In genomic region chr20:17961600-17961965, GRCh38 we compare ENCODE assay signal across 9 cellular contexts. TPM values are rescaled to one million over a fixed set of nuclear protein-coding genes. Genes with fewer than 3 reads are reported as not detected.
DNase-seq lines count a peak whose midpoint lies in the region; ATAC-seq and TF ChIP-seq lines count a peak whose summit lies in the region.
"Had no signal": no experiment of that assay in that cellular context is flagged by ENCODE, and none has a peak within 500 bp of the region (broad histone marks: within the 10 kb centered on the region; RNA-seq: fewer than 3 reads in every experiment).

No MANE protein-coding gene starts in this region.

- no peak for ATAC-seq in lower lobe of right lung
- no peak for ATAC-seq in GM19328 (IDR thresholded peaks at IDR 0.05; ENCODE audit: unreplicated experiment)

- no peaks in the 10 kb centered on the region for H3K9me3 Mint-ChIP-seq in activated naive CD4-positive, alpha-beta T cell treated with anti-CD3 and anti-CD28 coated beads, Interleukin-2, amount 50 U/mL, for 24 hours
- no peaks in the 10 kb centered on the region for H3K9me3 Mint-ChIP-seq in activated T-helper 2 cell treated with anti-CD3 and anti-CD28 coated beads, Interferon-gamma antibody, Interleukin-2, Interleukin-4, amounts not matched to agents 10 μg/mL and 5 μg/mL and 100 μg/mL, durations not matched to agents 14 hours and 24 hours and 36 hours
- no peaks in the 10 kb centered on the region for H3K9me3 Mint-ChIP-seq in type B pancreatic cell

- peaks cover 77% of the 10 kb centered on the region for H3K4me1 Mint-ChIP-seq in activated naive CD4-positive, alpha-beta T cell treated with anti-CD3 and anti-CD28 coated beads, Interleukin-2, amount 50 U/mL, for 24 hours
- peaks cover 70% of the 10 kb centered on the region for H3K4me1 Mint-ChIP-seq in activated T-helper 2 cell treated with anti-CD3 and anti-CD28 coated beads, Interferon-gamma antibody, Interleukin-2, Interleukin-4, amounts not matched to agents 10 μg/mL and 5 μg/mL and 100 μg/mL, durations not matched to agents 14 hours and 24 hours and 36 hours (ENCODE audit: low read depth)
- peaks cover 76% of the 10 kb centered on the region for H3K4me1 Mint-ChIP-seq in type B pancreatic cell (ENCODE audit: unreplicated experiment)

- intact Hi-C loops in activated T-helper 2 cell treated with anti-CD3 and anti-CD28 coated beads, Interferon-gamma antibody, Interleukin-2, Interleukin-4, amounts not matched to agents 10 μg/mL and 5 μg/mL and 100 μg/mL, durations not matched to agents 14 hours and 24 hours and 36 hours (cut with micrococcal nuclease): loop anchor here (1.0 to 10.0 kb wide), 4 partner anchors 8 to 1387 kb away; partner anchors contain the start of genes BFSP1, KIF16B and MGME1
- intact Hi-C loops in lower lobe of right lung (cut with DNase I): no loop called here

- peaks cover 95% of the 10 kb centered on the region for H3K4me1 ChIP-seq in lower lobe of right lung

- no peaks in the 10 kb centered on the region for H3K9me3 ChIP-seq in lower lobe of right lung

- peaks cover 27% of the 10 kb centered on the region for H3K36me3 Mint-ChIP-seq in activated naive CD4-positive, alpha-beta T cell treated with anti-CD3 and anti-CD28 coated beads, Interleukin-2, amount 50 U/mL, for 24 hours
- H3K36me3 Mint-ChIP-seq in activated T-helper 2 cell treated with anti-CD3 and anti-CD28 coated beads, Interferon-gamma antibody, Interleukin-2, Interleukin-4, amounts not matched to agents 10 μg/mL and 5 μg/mL and 100 μg/mL, durations not matched to agents 14 hours and 24 hours and 36 hours (ENCODE audit: low read depth): peaks cover 86% of the 10 kb centered on the region
- peaks cover 26% of the 10 kb centered on the region for H3K36me3 Mint-ChIP-seq in type B pancreatic cell

- no peak overlapping the region for H3K27ac Mint-ChIP-seq in activated naive CD4-positive, alpha-beta T cell treated with anti-CD3 and anti-CD28 coated beads, Interleukin-2, amount 50 U/mL, for 24 hours
- peak overlapping the region; percentile 91 for H3K27ac Mint-ChIP-seq in activated T-helper 2 cell treated with anti-CD3 and anti-CD28 coated beads, Interferon-gamma antibody, Interleukin-2, Interleukin-4, amounts not matched to agents 10 μg/mL and 5 μg/mL and 100 μg/mL, durations not matched to agents 14 hours and 24 hours and 36 hours
- H3K27ac Mint-ChIP-seq in type B pancreatic cell: peak overlapping the region; percentile 51

- peaks cover 2% of the 10 kb centered on the region for H3K36me3 ChIP-seq in lower lobe of right lung

- no peak for DNase-seq in activated naive CD4-positive, alpha-beta T cell treated with Interleukin-2 at 50 U/mL for 16 hours
- DNase-seq in activated T-helper 2 cell treated with anti-CD3 and anti-CD28 coated beads, Interferon-gamma antibody, Interleukin-2, Interleukin-4, amounts not matched to agents 10 μg/mL and 5 μg/mL and 100 μg/mL, durations not matched to agents 14 hours and 24 hours and 36 hours (ENCODE audit: low spot score): no peak
- DNase-seq in lower lobe of right lung: no peak
- no peak for DNase-seq in type B pancreatic cell (ENCODE audit: extremely low spot score, unreplicated experiment)
- DNase-seq in nucleus accumbens (lab: John Stamatoyannopoulos, UW): no peak
- DNase-seq in activated gamma-delta T cell treated with Interleukin-2 at 50 U/mL for 16 hours: no peak
- DNase-seq: RPMI8226 had no signal

- peak overlapping the region; percentile 42 for H3K27ac ChIP-seq in lower lobe of right lung

- H3K4me3 ChIP-seq in lower lobe of right lung: no peak overlapping the region

- no peaks in the 10 kb centered on the region for H3K27me3 Mint-ChIP-seq in activated naive CD4-positive, alpha-beta T cell treated with anti-CD3 and anti-CD28 coated beads, Interleukin-2, amount 50 U/mL, for 24 hours
- H3K27me3 Mint-ChIP-seq in activated T-helper 2 cell treated with anti-CD3 and anti-CD28 coated beads, Interferon-gamma antibody, Interleukin-2, Interleukin-4, amounts not matched to agents 10 μg/mL and 5 μg/mL and 100 μg/mL, durations not matched to agents 14 hours and 24 hours and 36 hours (ENCODE audit: low read depth): no peaks in the 10 kb centered on the region
- no peaks in the 10 kb centered on the region for H3K27me3 Mint-ChIP-seq in type B pancreatic cell

- TF ChIP-seq CTCF in lower lobe of right lung (IDR thresholded peaks at IDR 0.05) (no peak), type B pancreatic cell (conservative IDR thresholded peaks at IDR 0.05) (no peak)

- H3K27me3 ChIP-seq in lower lobe of right lung (ENCODE audit: low read depth): no peaks in the 10 kb centered on the region

- peak overlapping the region; percentile 45 for H3K4me3 Mint-ChIP-seq in activated naive CD4-positive, alpha-beta T cell treated with anti-CD3 and anti-CD28 coated beads, Interleukin-2, amount 50 U/mL, for 24 hours
- peak overlapping the region; percentile 17 for H3K4me3 Mint-ChIP-seq in activated T-helper 2 cell treated with anti-CD3 and anti-CD28 coated beads, Interferon-gamma antibody, Interleukin-2, Interleukin-4, amounts not matched to agents 10 μg/mL and 5 μg/mL and 100 μg/mL, durations not matched to agents 14 hours and 24 hours and 36 hours (ENCODE audit: low read depth)
- peak overlapping the region; percentile 44 for H3K4me3 Mint-ChIP-seq in type B pancreatic cell

RNA-seq across cellular contexts. Expression of gene SNX5, which starts 7.0 kb away (rescaled TPM):
- 225 and 231 TPM in 2 replicates for total RNA-seq in activated T-helper 2 cell treated with anti-CD3 and anti-CD28 coated beads, Interferon-gamma antibody, Interleukin-2, Interleukin-4, amounts not matched to agents 10 μg/mL and 5 μg/mL and 100 μg/mL, durations not matched to agents 14 hours and 24 hours and 36 hours
- 102 TPM for total RNA-seq in lower lobe of right lung
- 87.4 and 115 TPM in 2 replicates for total RNA-seq in type B pancreatic cell (ENCODE audit: low replicate concordance)

RNA-seq across cellular contexts. Expression of gene MGME1, which starts 7.2 kb away (rescaled TPM):
- total RNA-seq in activated T-helper 2 cell treated with anti-CD3 and anti-CD28 coated beads, Interferon-gamma antibody, Interleukin-2, Interleukin-4, amounts not matched to agents 10 μg/mL and 5 μg/mL and 100 μg/mL, durations not matched to agents 14 hours and 24 hours and 36 hours: 30.0 and 33.0 TPM in 2 replicates
- total RNA-seq in lower lobe of right lung (11.3 TPM), type B pancreatic cell (ENCODE audit: low replicate concordance) (31.2 and 32.7 TPM in 2 replicates)
